In genomic region chr9:128891354-128892222, GRCh38 we compare ENCODE assay signal across 8 cellular contexts. TPM values are rescaled to one million over a fixed set of nuclear protein-coding genes. Genes with fewer than 3 reads are reported as not detected.
DNase-seq lines count a peak whose midpoint lies in the region; TF ChIP-seq lines count a peak whose summit lies in the region.
"Had no signal": no experiment of that assay in that cellular context is flagged by ENCODE, and none has a peak within 500 bp of the region (broad histone marks: within the 10 kb centered on the region; RNA-seq: fewer than 3 reads in every experiment).

No MANE protein-coding gene starts in this region.

- H3K36me3 ChIP-seq in ACC112 (ENCODE audit: insufficient read depth, low read length) (peaks cover 8% of the 10 kb centered on the region), adrenal gland (replicated peaks in 1 of 2) (peaks cover 0 to 11% of the 10 kb centered on the region in 2 donors), mucosa of rectum (ENCODE audit: control insufficient read depth in 2 of 2, insufficient read depth in 2 of 2, low read length in 2 of 2) (peaks cover 15 to 25% of the 10 kb centered on the region in 2 donors)

- no peak overlapping the region for H3K4me3 ChIP-seq in ACC112 (ENCODE audit: low read depth, low read length)
- H3K4me3 ChIP-seq in adrenal gland, result no peak overlapping the region
- H3K4me3 ChIP-seq in mucosa of rectum (ENCODE audit: low read length in 2 of 2), result peak overlapping the region in 1 of 2 donors; percentile 49

- WGBS in adrenal gland, 4 donors, result 71 to 76% (median 74%) methylated on average over 13 to 15 of the region's 15 CpGs

- no peak overlapping the region for H2AFZ ChIP-seq in ACC112 (ENCODE audit: low read length, unreplicated experiment)

- TF ChIP-seq POLR2A in adrenal gland (IDR thresholded peaks at IDR 0.05), result no peak

- H3K9me3 ChIP-seq in adrenal gland (replicated peaks in 1 of 3), result no peaks in the 10 kb centered on the region
- H3K9me3 ChIP-seq in mucosa of rectum (ENCODE audit: control insufficient read depth in 2 of 2, low read length in 2 of 2), result no peaks in the 10 kb centered on the region
- H3K9me3 ChIP-seq: Caco-2 had no signal

- DNase-seq in adrenal gland, result peak in 1 of 7 donors; percentile 41
- DNase-seq in SKM-1 (lab: John Stamatoyannopoulos, UW; ENCODE audit: unreplicated experiment), result no peak
- no peak for DNase-seq in CD1c-positive myeloid dendritic cell (ENCODE audit: extremely low spot score)
- no peak for DNase-seq in NK-92 treated with Interleukin-12 subunit alpha and Interleukin-12 subunit beta, amount 100 ng/mL, for 24 hours (lab: John Stamatoyannopoulos, UW)
- DNase-seq: Caco-2 had no signal

- peaks cover 58% of the 10 kb centered on the region for H3K79me2 ChIP-seq in ACC112 (ENCODE audit: control insufficient read depth, insufficient read depth, low read length, unreplicated experiment)

- intact Hi-C loops in adrenal gland (cut with DNase I), result no loop called here

- H3K9ac ChIP-seq in mucosa of rectum (ENCODE audit: low read depth in 1 of 2, low read length in 2 of 2), result peak overlapping the region in 1 of 2 donors; percentile 73

- H3K4me1 ChIP-seq in ACC112 (ENCODE audit: control insufficient read depth, insufficient read depth, low read length, unreplicated experiment), result peaks cover 36% of the 10 kb centered on the region
- peaks cover 19 to 22% of the 10 kb centered on the region in 2 donors for H3K4me1 ChIP-seq in adrenal gland (replicated peaks in 1 of 2)
- peaks cover 20 to 30% of the 10 kb centered on the region in 2 donors for H3K4me1 ChIP-seq in mucosa of rectum (ENCODE audit: control insufficient read depth in 2 of 2, insufficient read depth in 2 of 2, low read length in 2 of 2)
- H3K4me1 ChIP-seq: Caco-2 had no signal

- H3K27me3 ChIP-seq in ACC112 (ENCODE audit: insufficient read depth, low read length), result no peaks in the 10 kb centered on the region
- no peaks in the 10 kb centered on the region for H3K27me3 ChIP-seq in adrenal gland
- no peaks in the 10 kb centered on the region for H3K27me3 ChIP-seq in mucosa of rectum (ENCODE audit: control insufficient read depth in 2 of 2, insufficient read depth in 2 of 2, low read length in 2 of 2)

- H3K27ac ChIP-seq in ACC112 (ENCODE audit: low read depth, low read length) (peak overlapping the region; percentile 62), adrenal gland (peak overlapping the region in 4 of 5 donors; percentile 24 to 79 (median 60)), mucosa of rectum (ENCODE audit: low read depth in 2 of 2, low read length in 2 of 2) (peak overlapping the region; percentile 78 to 86)

- no peak for TF ChIP-seq CTCF in adrenal gland (IDR thresholded peaks at IDR 0.05)

RNA-seq across cellular contexts. Expression of gene LRRC8A, which starts 9.7 kb away (rescaled TPM):
- 10 to 100 TPM; 29.6 to 88.3 (median 42.8) TPM for total RNA-seq in adrenal gland
- polyA plus RNA-seq in adrenal gland, result 10 to 100 TPM in 2 of 3 donors, 1 to 10 TPM in 1; 9.0 to 15.7 (median 13.0) TPM

RNA-seq across cellular contexts. Expression of gene KYAT1, which starts 9.8 kb away (rescaled TPM):
- 10 to 100 TPM in 1 of 8 donors, 1 to 10 TPM in 7; 3.5 to 10.3 (median 8.3) TPM for total RNA-seq in adrenal gland
- 1 to 10 TPM; 3.5 to 9.6 (median 5.8) TPM for polyA plus RNA-seq in adrenal gland

RNA-seq across cellular contexts. Expression of gene PHYHD1, which starts 29.2 kb away (rescaled TPM):
- total RNA-seq in adrenal gland, result 10 to 100 TPM; 10.5 to 56.5 (median 30.9) TPM
- 10 to 100 TPM in 2 of 3 donors, 1 to 10 TPM in 1; 9.1 to 86.6 (median 64.9) TPM for polyA plus RNA-seq in adrenal gland
- total RNA-seq: M059J had no signal

RNA-seq across cellular contexts. Expression of gene DOLK, which starts 55.8 kb away (rescaled TPM):
- 10 to 100 TPM; 19.6 to 42.3 (median 29.9) TPM for total RNA-seq in adrenal gland
- polyA plus RNA-seq in adrenal gland, result 10 to 100 TPM in 2 of 3 donors, 1 to 10 TPM in 1; 4.6 to 25.3 (median 10.3) TPM

RNA-seq across cellular contexts. Expression of gene NUP188, which starts 55.9 kb away (rescaled TPM):
- 100 to 1,000 TPM in 1 of 8 donors, 10 to 100 TPM in 7; 20.2 to 122 (median 44.4) TPM for total RNA-seq in adrenal gland
- polyA plus RNA-seq in adrenal gland, result 10 to 100 TPM; 26.4 to 32.0 (median 26.4) TPM
